1 cellular context compared by ENCODE assay signal in the genomic region with DNA sequence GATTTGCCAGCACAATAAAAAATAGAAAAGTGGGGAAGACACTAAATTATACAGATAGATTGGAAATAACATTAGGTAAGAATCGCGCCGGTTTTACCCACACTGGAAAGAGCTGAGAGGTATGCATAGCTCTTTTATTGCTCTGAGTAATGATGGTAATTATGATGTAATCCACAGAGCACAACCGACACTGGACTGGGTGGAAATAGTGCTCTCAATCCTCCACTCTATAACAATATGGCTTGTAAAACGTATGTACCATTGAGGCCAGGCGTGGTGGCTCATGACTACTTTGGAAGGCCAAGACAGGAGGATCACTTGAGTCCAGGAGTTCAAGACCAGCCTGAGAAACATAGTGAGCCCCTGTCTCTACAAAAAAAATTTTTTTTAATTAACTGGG.
TF ChIP-seq lines count a peak whose summit lies in the region.

No MANE protein-coding gene starts in this region.

TF ChIP-seq in GM23338, 12 proteins besides CTCF, POLR2A, EP300 and RAD21 (continued from another document):
- TF ChIP-seq, protein P1, sequence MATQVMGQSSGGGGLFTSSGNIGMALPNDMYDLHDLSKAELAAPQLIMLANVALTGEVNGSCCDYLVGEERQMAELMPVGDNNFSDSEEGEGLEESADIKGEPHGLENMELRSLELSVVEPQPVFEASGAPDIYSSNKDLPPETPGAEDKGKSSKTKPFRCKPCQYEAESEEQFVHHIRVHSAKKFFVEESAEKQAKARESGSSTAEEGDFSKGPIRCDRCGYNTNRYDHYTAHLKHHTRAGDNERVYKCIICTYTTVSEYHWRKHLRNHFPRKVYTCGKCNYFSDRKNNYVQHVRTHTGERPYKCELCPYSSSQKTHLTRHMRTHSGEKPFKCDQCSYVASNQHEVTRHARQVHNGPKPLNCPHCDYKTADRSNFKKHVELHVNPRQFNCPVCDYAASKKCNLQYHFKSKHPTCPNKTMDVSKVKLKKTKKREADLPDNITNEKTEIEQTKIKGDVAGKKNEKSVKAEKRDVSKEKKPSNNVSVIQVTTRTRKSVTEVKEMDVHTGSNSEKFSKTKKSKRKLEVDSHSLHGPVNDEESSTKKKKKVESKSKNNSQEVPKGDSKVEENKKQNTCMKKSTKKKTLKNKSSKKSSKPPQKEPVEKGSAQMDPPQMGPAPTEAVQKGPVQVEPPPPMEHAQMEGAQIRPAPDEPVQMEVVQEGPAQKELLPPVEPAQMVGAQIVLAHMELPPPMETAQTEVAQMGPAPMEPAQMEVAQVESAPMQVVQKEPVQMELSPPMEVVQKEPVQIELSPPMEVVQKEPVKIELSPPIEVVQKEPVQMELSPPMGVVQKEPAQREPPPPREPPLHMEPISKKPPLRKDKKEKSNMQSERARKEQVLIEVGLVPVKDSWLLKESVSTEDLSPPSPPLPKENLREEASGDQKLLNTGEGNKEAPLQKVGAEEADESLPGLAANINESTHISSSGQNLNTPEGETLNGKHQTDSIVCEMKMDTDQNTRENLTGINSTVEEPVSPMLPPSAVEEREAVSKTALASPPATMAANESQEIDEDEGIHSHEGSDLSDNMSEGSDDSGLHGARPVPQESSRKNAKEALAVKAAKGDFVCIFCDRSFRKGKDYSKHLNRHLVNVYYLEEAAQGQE (IDR thresholded peaks at IDR 0.05; ENCODE audit: unreplicated experiment): no peak
- TF ChIP-seq STAT1 (IDR thresholded peaks at IDR 0.05; ENCODE audit: unreplicated experiment) (no peak), ZNF114 (CRISPR knock-in tag; IDR thresholded peaks at IDR 0.05) (no peak), NANOG (IDR thresholded peaks at IDR 0.05; ENCODE audit: borderline replicate concordance) (no peak), POLR2AphosphoS5 (IDR thresholded peaks at IDR 0.05; ENCODE audit: low read depth) (no peak), ZNF331 (CRISPR knock-in tag; IDR thresholded peaks at IDR 0.05; ENCODE audit: low read depth) (no peak), CREB1 (CRISPR knock-in tag; IDR thresholded peaks at IDR 0.05; ENCODE audit: low read depth) (no peak)
- TF ChIP-seq, protein P2, sequence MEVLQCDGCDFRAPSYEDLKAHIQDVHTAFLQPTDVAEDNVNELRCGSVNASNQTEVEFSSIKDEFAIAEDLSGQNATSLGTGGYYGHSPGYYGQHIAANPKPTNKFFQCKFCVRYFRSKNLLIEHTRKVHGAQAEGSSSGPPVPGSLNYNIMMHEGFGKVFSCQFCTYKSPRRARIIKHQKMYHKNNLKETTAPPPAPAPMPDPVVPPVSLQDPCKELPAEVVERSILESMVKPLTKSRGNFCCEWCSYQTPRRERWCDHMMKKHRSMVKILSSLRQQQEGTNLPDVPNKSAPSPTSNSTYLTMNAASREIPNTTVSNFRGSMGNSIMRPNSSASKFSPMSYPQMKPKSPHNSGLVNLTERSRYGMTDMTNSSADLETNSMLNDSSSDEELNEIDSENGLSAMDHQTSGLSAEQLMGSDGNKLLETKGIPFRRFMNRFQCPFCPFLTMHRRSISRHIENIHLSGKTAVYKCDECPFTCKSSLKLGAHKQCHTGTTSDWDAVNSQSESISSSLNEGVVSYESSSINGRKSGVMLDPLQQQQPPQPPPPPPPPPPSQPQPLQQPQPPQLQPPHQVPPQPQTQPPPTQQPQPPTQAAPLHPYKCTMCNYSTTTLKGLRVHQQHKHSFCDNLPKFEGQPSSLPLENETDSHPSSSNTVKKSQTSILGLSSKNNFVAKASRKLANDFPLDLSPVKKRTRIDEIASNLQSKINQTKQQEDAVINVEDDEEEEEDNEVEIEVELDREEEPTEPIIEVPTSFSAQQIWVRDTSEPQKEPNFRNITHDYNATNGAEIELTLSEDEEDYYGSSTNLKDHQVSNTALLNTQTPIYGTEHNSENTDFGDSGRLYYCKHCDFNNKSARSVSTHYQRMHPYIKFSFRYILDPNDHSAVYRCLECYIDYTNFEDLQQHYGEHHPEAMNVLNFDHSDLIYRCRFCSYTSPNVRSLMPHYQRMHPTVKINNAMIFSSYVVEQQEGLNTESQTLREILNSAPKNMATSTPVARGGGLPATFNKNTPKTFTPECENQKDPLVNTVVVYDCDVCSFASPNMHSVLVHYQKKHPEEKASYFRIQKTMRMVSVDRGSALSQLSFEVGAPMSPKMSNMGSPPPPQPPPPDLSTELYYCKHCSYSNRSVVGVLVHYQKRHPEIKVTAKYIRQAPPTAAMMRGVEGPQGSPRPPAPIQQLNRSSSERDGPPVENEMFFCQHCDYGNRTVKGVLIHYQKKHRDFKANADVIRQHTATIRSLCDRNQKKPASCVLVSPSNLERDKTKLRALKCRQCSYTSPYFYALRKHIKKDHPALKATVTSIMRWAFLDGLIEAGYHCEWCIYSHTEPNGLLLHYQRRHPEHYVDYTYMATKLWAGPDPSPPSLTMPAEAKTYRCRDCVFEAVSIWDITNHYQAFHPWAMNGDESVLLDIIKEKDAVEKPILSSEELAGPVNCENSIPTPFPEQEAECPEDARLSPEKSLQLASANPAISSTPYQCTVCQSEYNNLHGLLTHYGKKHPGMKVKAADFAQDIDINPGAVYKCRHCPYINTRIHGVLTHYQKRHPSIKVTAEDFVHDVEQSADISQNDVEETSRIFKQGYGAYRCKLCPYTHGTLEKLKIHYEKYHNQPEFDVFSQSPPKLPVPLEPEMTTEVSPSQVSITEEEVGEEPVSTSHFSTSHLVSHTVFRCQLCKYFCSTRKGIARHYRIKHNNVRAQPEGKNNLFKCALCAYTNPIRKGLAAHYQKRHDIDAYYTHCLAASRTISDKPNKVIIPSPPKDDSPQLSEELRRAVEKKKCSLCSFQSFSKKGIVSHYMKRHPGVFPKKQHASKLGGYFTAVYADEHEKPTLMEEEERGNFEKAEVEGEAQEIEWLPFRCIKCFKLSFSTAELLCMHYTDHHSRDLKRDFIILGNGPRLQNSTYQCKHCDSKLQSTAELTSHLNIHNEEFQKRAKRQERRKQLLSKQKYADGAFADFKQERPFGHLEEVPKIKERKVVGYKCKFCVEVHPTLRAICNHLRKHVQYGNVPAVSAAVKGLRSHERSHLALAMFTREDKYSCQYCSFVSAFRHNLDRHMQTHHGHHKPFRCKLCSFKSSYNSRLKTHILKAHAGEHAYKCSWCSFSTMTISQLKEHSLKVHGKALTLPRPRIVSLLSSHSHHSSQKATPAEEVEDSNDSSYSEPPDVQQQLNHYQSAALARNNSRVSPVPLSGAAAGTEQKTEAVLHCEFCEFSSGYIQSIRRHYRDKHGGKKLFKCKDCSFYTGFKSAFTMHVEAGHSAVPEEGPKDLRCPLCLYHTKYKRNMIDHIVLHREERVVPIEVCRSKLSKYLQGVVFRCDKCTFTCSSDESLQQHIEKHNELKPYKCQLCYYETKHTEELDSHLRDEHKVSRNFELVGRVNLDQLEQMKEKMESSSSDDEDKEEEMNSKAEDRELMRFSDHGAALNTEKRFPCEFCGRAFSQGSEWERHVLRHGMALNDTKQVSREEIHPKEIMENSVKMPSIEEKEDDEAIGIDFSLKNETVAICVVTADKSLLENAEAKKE (CRISPR knock-in tag; IDR thresholded peaks at IDR 0.05): no peak
- TF ChIP-seq, protein P3, sequence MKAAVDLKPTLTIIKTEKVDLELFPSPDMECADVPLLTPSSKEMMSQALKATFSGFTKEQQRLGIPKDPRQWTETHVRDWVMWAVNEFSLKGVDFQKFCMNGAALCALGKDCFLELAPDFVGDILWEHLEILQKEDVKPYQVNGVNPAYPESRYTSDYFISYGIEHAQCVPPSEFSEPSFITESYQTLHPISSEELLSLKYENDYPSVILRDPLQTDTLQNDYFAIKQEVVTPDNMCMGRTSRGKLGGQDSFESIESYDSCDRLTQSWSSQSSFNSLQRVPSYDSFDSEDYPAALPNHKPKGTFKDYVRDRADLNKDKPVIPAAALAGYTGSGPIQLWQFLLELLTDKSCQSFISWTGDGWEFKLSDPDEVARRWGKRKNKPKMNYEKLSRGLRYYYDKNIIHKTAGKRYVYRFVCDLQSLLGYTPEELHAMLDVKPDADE (IDR thresholded peaks at IDR 0.05): no peak
TF ChIP-seq in GM23338: peak in this region for 0.
